9 cellular contexts compared by ENCODE assay signal in the genomic region with DNA sequence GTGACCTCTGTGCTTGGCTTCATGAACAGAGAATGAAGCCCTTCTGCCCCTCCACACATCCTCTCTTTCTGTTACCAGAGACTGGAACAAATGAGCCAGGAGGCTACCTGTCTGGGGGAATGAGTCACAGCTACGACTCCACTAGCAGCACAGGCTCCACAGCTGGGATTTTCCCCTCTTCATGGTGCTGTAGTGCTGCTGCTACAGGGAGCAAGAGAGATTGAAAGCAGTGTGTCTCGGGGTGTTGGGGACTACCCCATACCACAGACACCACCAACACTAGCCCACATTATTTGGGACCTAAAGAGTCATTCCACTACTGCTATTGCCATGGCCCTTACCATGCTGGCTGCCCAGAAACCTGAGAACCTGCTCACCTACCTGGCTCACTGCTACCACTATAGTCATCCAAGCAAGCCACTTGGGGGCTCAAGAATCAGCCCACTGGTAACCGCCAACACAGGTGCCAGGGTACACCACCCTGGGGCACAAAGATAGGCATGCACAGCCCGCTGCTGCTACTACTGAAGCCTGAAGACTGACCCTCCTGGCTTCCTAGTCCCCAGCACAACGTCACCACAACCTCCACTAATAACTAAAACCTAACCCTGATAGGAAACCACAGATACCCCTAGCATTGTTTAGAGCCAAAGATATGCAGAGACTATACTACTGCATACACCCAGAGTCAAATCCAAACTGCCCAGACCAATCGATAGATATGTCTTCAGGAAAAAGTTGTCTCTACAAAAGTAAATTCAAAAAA. TPM values are rescaled to one million over a fixed set of nuclear protein-coding genes. Genes with fewer than 3 reads are reported as not detected.
DNase-seq lines count a peak whose midpoint lies in the region; ATAC-seq and TF ChIP-seq lines count a peak whose summit lies in the region.
"Had no signal": no experiment of that assay in that cellular context is flagged by ENCODE, and none has a peak within 500 bp of the region (broad histone marks: within the 10 kb centered on the region; RNA-seq: fewer than 3 reads in every experiment).

No MANE protein-coding gene starts in this region.

- ATAC-seq in GM18861 (IDR thresholded peaks at IDR 0.05; ENCODE audit: unreplicated experiment): peak; percentile 95
- peak; percentile 94 for ATAC-seq in GM21423 (IDR thresholded peaks at IDR 0.05; ENCODE audit: unreplicated experiment)
- ATAC-seq in HG03196 (IDR thresholded peaks at IDR 0.05; ENCODE audit: unreplicated experiment): peak; percentile 97
- no peak for ATAC-seq in left colon
- ATAC-seq: esophagus mucosa had no signal

- TF ChIP-seq POLR2A in erythroblast (IDR thresholded peaks at IDR 0.05; ENCODE audit: low read length): no peak

- intact Hi-C loops in left colon (cut with DNase I, micrococcal nuclease): no loop called here

- DNase-seq in stimulated activated CD4-positive, alpha-beta T cell treated with anti-CD3 and anti-CD28 coated beads, Interleukin-12 subunit alpha, Interleukin-12 subunit beta, amount 100 ng/mL, for 48 hours (ENCODE audit: low read depth in 2 of 3, low spot score in 1 of 3): peak; percentile 18 to 37 (median 28)
- no peak for DNase-seq in erythroblast (lab: John Stamatoyannopoulos, UW)
- DNase-seq in left colon: no peak
- no peak for DNase-seq in hypothalamus (lab: John Stamatoyannopoulos, UW)
- no peak for DNase-seq in globus pallidus (ENCODE audit: low spot score)

RNA-seq across cellular contexts. Expression of a gene that starts 17.7 kb away (rescaled TPM):
- total RNA-seq in left colon: under 1 TPM in 1 of 2 donors, not detected in 1; 0.28 TPM
- total RNA-seq: esophagus mucosa had no signal

RNA-seq across cellular contexts. Expression of a gene that starts 27.9 kb away (rescaled TPM):
- not detected for total RNA-seq in left colon
- total RNA-seq: esophagus mucosa had no signal

RNA-seq across cellular contexts. Expression of a gene that starts 40.0 kb away (rescaled TPM):
- not detected for total RNA-seq in left colon
- total RNA-seq: esophagus mucosa had no signal

RNA-seq across cellular contexts. Expression of a gene that starts 54.7 kb away (rescaled TPM):
- not detected for total RNA-seq in left colon
- total RNA-seq: esophagus mucosa had no signal

Comparison
In these comparisons a context has a peak if more than half of its experiments do, and no peak if none do; other contexts are left out.
1. DNase-seq: peak in stimulated activated CD4-positive, alpha-beta T cell treated with anti-CD3 and anti-CD28 coated beads, Interleukin-12 subunit alpha, Interleukin-12 subunit beta, amount 100 ng/mL, for 48 hours (3 of 3); none in erythroblast (0 of 2), left colon (0 of 2), hypothalamus (0 of 51) and globus pallidus (single experiment).